ENCODE assay signal across 1 cellular context in the genomic region with DNA sequence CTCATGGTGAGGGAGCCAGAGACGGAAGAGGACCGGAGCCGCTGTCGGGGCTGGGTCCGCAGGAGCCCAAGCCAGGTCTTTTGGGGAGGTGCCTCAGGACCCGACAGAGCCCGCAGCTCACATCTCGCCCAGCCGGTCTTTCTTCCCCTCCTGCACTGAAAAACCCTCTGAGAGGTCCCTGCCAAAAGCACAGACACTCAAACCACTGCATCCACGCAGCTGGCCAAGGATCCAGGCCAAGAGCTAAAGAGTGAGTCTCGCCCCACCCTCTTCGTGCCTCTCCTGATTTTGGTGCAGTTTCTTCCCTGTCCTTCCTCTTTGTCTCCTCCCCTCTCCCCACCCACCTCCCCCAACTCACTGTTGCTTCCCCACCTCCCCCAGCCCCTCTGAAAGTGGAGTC.
TF ChIP-seq lines count a peak whose summit lies in the region.

No MANE protein-coding gene starts in this region.

TF ChIP-seq in WTC11, 78 proteins besides CTCF, POLR2A, EP300 and RAD21 (continued from another document):
- TF ChIP-seq, protein P1, sequence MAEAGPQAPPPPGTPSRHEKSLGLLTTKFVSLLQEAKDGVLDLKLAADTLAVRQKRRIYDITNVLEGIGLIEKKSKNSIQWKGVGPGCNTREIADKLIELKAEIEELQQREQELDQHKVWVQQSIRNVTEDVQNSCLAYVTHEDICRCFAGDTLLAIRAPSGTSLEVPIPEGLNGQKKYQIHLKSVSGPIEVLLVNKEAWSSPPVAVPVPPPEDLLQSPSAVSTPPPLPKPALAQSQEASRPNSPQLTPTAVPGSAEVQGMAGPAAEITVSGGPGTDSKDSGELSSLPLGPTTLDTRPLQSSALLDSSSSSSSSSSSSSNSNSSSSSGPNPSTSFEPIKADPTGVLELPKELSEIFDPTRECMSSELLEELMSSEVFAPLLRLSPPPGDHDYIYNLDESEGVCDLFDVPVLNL (CRISPR knock-in tag; IDR thresholded peaks at IDR 0.05; ENCODE audit: borderline replicate concordance, low read depth): no peak
- TF ChIP-seq TEAD4 (CRISPR knock-in tag; IDR thresholded peaks at IDR 0.05): no peak
- no peak for TF ChIP-seq ZNF317 (CRISPR knock-in tag; IDR thresholded peaks at IDR 0.05; ENCODE audit: borderline replicate concordance, low read depth)
- TF ChIP-seq, protein P2, sequence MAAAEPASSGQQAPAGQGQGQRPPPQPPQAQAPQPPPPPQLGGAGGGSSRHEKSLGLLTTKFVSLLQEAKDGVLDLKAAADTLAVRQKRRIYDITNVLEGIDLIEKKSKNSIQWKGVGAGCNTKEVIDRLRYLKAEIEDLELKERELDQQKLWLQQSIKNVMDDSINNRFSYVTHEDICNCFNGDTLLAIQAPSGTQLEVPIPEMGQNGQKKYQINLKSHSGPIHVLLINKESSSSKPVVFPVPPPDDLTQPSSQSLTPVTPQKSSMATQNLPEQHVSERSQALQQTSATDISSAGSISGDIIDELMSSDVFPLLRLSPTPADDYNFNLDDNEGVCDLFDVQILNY (CRISPR knock-in tag; IDR thresholded peaks at IDR 0.05): no peak
- TF ChIP-seq, protein P3, sequence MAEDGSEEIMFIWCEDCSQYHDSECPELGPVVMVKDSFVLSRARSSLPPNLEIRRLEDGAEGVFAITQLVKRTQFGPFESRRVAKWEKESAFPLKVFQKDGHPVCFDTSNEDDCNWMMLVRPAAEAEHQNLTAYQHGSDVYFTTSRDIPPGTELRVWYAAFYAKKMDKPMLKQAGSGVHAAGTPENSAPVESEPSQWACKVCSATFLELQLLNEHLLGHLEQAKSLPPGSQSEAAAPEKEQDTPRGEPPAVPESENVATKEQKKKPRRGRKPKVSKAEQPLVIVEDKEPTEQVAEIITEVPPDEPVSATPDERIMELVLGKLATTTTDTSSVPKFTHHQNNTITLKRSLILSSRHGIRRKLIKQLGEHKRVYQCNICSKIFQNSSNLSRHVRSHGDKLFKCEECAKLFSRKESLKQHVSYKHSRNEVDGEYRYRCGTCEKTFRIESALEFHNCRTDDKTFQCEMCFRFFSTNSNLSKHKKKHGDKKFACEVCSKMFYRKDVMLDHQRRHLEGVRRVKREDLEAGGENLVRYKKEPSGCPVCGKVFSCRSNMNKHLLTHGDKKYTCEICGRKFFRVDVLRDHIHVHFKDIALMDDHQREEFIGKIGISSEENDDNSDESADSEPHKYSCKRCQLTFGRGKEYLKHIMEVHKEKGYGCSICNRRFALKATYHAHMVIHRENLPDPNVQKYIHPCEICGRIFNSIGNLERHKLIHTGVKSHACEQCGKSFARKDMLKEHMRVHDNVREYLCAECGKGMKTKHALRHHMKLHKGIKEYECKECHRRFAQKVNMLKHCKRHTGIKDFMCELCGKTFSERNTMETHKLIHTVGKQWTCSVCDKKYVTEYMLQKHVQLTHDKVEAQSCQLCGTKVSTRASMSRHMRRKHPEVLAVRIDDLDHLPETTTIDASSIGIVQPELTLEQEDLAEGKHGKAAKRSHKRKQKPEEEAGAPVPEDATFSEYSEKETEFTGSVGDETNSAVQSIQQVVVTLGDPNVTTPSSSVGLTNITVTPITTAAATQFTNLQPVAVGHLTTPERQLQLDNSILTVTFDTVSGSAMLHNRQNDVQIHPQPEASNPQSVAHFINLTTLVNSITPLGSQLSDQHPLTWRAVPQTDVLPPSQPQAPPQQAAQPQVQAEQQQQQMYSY (CRISPR knock-in tag; IDR thresholded peaks at IDR 0.05): no peak
- TF ChIP-seq CBFB (CRISPR knock-in tag; IDR thresholded peaks at IDR 0.05; ENCODE audit: low read depth): no peak
- TF ChIP-seq TP53 (CRISPR knock-in tag; IDR thresholded peaks at IDR 0.05): no peak
- no peak for TF ChIP-seq ZBTB21 (CRISPR knock-in tag; IDR thresholded peaks at IDR 0.05; ENCODE audit: borderline replicate concordance)
- no peak for TF ChIP-seq MYBL2 (CRISPR knock-in tag; IDR thresholded peaks at IDR 0.05)
- TF ChIP-seq E2F1 (CRISPR knock-in tag; IDR thresholded peaks at IDR 0.05): no peak
- TF ChIP-seq SP1 (CRISPR knock-in tag; conservative IDR thresholded peaks at IDR 0.05): no peak
